In genomic region chr3:43288850-43289249, GRCh38 we compare ENCODE assay signal across 8 cellular contexts. TPM values are rescaled to one million over a fixed set of nuclear protein-coding genes. Genes with fewer than 3 reads are reported as not detected.
A peak's percentile ranks its signal among the peaks of the same experiment; 100 is the strongest.
DNase-seq lines count a peak whose midpoint lies in the region; ATAC-seq and TF ChIP-seq lines count a peak whose summit lies in the region.

No MANE protein-coding gene starts in this region.

- peak overlapping the region; percentile 59 for H2AFZ ChIP-seq in ACC112 (ENCODE audit: low read length, unreplicated experiment)

- H3K4me1 Mint-ChIP-seq in IgD-negative memory B cell (peaks cover 49 to 58% (median 57%) of the 10 kb centered on the region in 3 donors), natural killer cell (peaks cover 60 to 70% of the 10 kb centered on the region in 2 donors)

- H3K27me3 Mint-ChIP-seq in IgD-negative memory B cell (no peaks in the 10 kb centered on the region), natural killer cell (ENCODE audit: low read depth in 2 of 2) (no peaks in the 10 kb centered on the region)

- peak overlapping the region; percentile 93 for H3K4me3 ChIP-seq in ACC112 (ENCODE audit: low read depth, low read length)
- H3K4me3 ChIP-seq in choroid plexus epithelial cell (ENCODE audit: low read depth, low read length): peak overlapping the region; percentile 28

- H3K27me3 ChIP-seq in ACC112 (ENCODE audit: insufficient read depth, low read length): no peaks in the 10 kb centered on the region; the same call in 1 of the 2 replicates

- H3K27ac ChIP-seq in ACC112 (ENCODE audit: low read depth, low read length): peak overlapping the region; percentile 27

- H3K36me3 ChIP-seq in ACC112 (ENCODE audit: insufficient read depth, low read length): no peaks in the 10 kb centered on the region

- no peak for DNase-seq in choroid plexus epithelial cell (ENCODE audit: low read depth)
- no peak for DNase-seq in natural killer cell
- no peak for DNase-seq in NCI-H2029 treated with DMSO at 0.1 percent for 48 hours (lab: John Stamatoyannopoulos, UW)

- TF ChIP-seq CTCF in choroid plexus epithelial cell (conservative IDR thresholded peaks at IDR 0.05; ENCODE audit: low read depth, low read length): no peak
- TF ChIP-seq CTCF in natural killer cell (IDR thresholded peaks at IDR 0.05): no peak

- H3K4me1 ChIP-seq in ACC112 (ENCODE audit: control insufficient read depth, insufficient read depth, low read length, unreplicated experiment): peaks cover 44% of the 10 kb centered on the region

- H3K9me3 Mint-ChIP-seq in IgD-negative memory B cell (no peaks in the 10 kb centered on the region), natural killer cell (no peaks in the 10 kb centered on the region)

- no peak for ATAC-seq in natural killer cell
- no peak for ATAC-seq in GM19035 (IDR thresholded peaks at IDR 0.05; ENCODE audit: unreplicated experiment)
- ATAC-seq in HG03457 (IDR thresholded peaks at IDR 0.05; ENCODE audit: unreplicated experiment): no peak
- ATAC-seq in GM18519 (IDR thresholded peaks at IDR 0.05; ENCODE audit: low FRiP score, unreplicated experiment): no peak

- H3K4me3 Mint-ChIP-seq in IgD-negative memory B cell: peak overlapping the region; percentile 85 to 96 (median 94)
- H3K4me3 Mint-ChIP-seq in natural killer cell: peak overlapping the region; percentile 91

- H3K27ac Mint-ChIP-seq in IgD-negative memory B cell (peak overlapping the region; percentile 83 to 96 (median 93)), natural killer cell (peak overlapping the region; percentile 94 to 97)

- H3K79me2 ChIP-seq in ACC112 (ENCODE audit: control insufficient read depth, insufficient read depth, low read length, unreplicated experiment): peaks cover 69% of the 10 kb centered on the region

- intact Hi-C loops in natural killer cell (cut with micrococcal nuclease): loop anchor here (1.0 to 5.0 kb wide), 5 partner anchors 8 to 277 kb away; no protein-coding TSS in a partner anchor

- peaks cover 12% of the 10 kb centered on the region for H3K36me3 Mint-ChIP-seq in IgD-negative memory B cell
- no peaks in the 10 kb centered on the region for H3K36me3 Mint-ChIP-seq in natural killer cell

RNA-seq across cellular contexts. Expression of gene SNRK, which starts 2.5 kb away (rescaled TPM):
- 24.8 TPM for polyA plus RNA-seq in IgD-negative memory B cell
- 100 to 1,000 TPM; 177 to 209 (median 186) TPM for total RNA-seq in natural killer cell
